ENCODE assay signal across 9 cellular contexts in genomic region chr10:88108115-88108610, GRCh38.
DNase-seq lines count a peak whose midpoint lies in the region; ATAC-seq, FAIRE-seq and TF ChIP-seq lines count a peak whose summit lies in the region.
"Had no signal": no experiment of that assay in that cellular context is flagged by ENCODE, and none has a peak within 500 bp of the region (broad histone marks: within the 10 kb centered on the region; RNA-seq: fewer than 3 reads in every experiment).

No MANE protein-coding gene starts in this region.

- TF ChIP-seq CTCF in CD14-positive monocyte (IDR thresholded peaks at IDR 0.05) (peak; percentile 40), HL-60 (IDR thresholded peaks at IDR 0.05; ENCODE audit: insufficient read depth, low read length) (peak; percentile 28), astrocyte (IDR thresholded peaks at IDR 0.05; ENCODE audit: insufficient read depth, low read depth, low read length) (no peak)
- TF ChIP-seq CTCF in CD8-positive, alpha-beta T cell (IDR thresholded peaks at IDR 0.05), result no peak

- H2AFZ ChIP-seq in astrocyte (ENCODE audit: low read depth, low read length), result no peak overlapping the region

- no peak overlapping the region for H3K4me3 ChIP-seq in HL-60 (replicated peaks; ENCODE audit: insufficient read depth, low read length)
- no peak overlapping the region for H3K4me3 ChIP-seq in astrocyte (ENCODE audit: insufficient read depth, low read depth, low read length)
- no peak overlapping the region for H3K4me3 ChIP-seq in CD8-positive, alpha-beta T cell (ENCODE audit: low read depth, low read length)

- H3K9me3 Mint-ChIP-seq in CD14-positive monocyte, result peaks cover 0 to 1% (median 0%) of the 10 kb centered on the region in 7 donors
- no peaks in the 10 kb centered on the region for H3K9me3 Mint-ChIP-seq in astrocyte (ENCODE audit: unreplicated experiment)
- no peaks in the 10 kb centered on the region for H3K9me3 Mint-ChIP-seq in CD8-positive, alpha-beta T cell

- no peaks in the 10 kb centered on the region for H3K9me3 ChIP-seq in astrocyte (ENCODE audit: insufficient read depth, low read depth, low read length)
- no peaks in the 10 kb centered on the region for H3K9me3 ChIP-seq in CD8-positive, alpha-beta T cell (ENCODE audit: low read length)

- ATAC-seq in GM19395 (IDR thresholded peaks at IDR 0.05; ENCODE audit: unreplicated experiment), result peak; percentile 60
- ATAC-seq in CD8-positive, alpha-beta T cell, result no peak
- ATAC-seq: PC-3 had no signal

- H3K4me1 Mint-ChIP-seq in CD14-positive monocyte (peaks cover 74% of the 10 kb centered on the region), astrocyte (ENCODE audit: low read depth, unreplicated experiment) (peaks cover 13% of the 10 kb centered on the region)
- H3K4me1 Mint-ChIP-seq in CD8-positive, alpha-beta T cell (ENCODE audit: low read depth), result peaks cover 10% of the 10 kb centered on the region

- H3K27me3 ChIP-seq in HL-60 (ENCODE audit: insufficient read depth, poor library complexity, severe bottlenecking), result no peaks in the 10 kb centered on the region
- H3K27me3 ChIP-seq in astrocyte (ENCODE audit: insufficient read depth, low read length), result no peaks in the 10 kb centered on the region
- H3K27me3 ChIP-seq in CD8-positive, alpha-beta T cell (ENCODE audit: insufficient read depth, low read length), result no peaks in the 10 kb centered on the region

- peaks cover 10% of the 10 kb centered on the region for H3K4me1 ChIP-seq in astrocyte (ENCODE audit: insufficient read depth, low read length)
- H3K4me1 ChIP-seq in CD8-positive, alpha-beta T cell (ENCODE audit: insufficient read depth, low read length), result no peaks in the 10 kb centered on the region

- POLR2A ChIA-PET in CD8-positive, alpha-beta T cell (lab: Charles Lee), result interaction anchor here (0.6 to 0.8 kb wide), 2 partner anchors 13 to 240 kb away, joined by 3 read pairs; no protein-coding TSS in a partner anchor

- FAIRE-seq in astrocyte (lab: Jason Lieb, UNC), result no peak

- DNase-seq in CD14-positive monocyte (ENCODE audit: low spot score) (peak; percentile 64), HL-60 (ENCODE audit: low read depth in 1 of 2, low spot score in 1 of 2) (peak; percentile 93 to 96), astrocyte (ENCODE audit: low read depth) (no peak), H4 (ENCODE audit: low spot score) (no peak), kidney tubule cell (ENCODE audit: low spot score) (no peak), cortex of kidney (lab: John Stamatoyannopoulos, UW) (no peak)
- DNase-seq in CD8-positive, alpha-beta T cell, result no peak
- DNase-seq: PC-3 had no signal

- intact Hi-C loops in CD14-positive monocyte (cut with micrococcal nuclease), result loop anchor here (5.0 kb wide), 2 partner anchors 36 to 41 kb away; no protein-coding TSS in a partner anchor
- intact Hi-C loops in CD8-positive, alpha-beta T cell (cut with DNase I, micrococcal nuclease), result loop anchor here in 1 of 2 experiments (5.0 kb wide), 1 partner anchor 106 kb away; no protein-coding TSS in a partner anchor

- H3K79me2 ChIP-seq in astrocyte (ENCODE audit: insufficient read depth, low read length), result no peaks in the 10 kb centered on the region

- H3K27ac Mint-ChIP-seq in CD14-positive monocyte (peak overlapping the region; percentile 85 to 94 (median 89)), astrocyte (ENCODE audit: unreplicated experiment) (peak overlapping the region; percentile 79)
- H3K27ac Mint-ChIP-seq in CD8-positive, alpha-beta T cell, result no peak overlapping the region

- H4K20me1 ChIP-seq in astrocyte (ENCODE audit: insufficient read depth, low read length), result no peaks in the 10 kb centered on the region

- H3K4me3 Mint-ChIP-seq in CD14-positive monocyte (peak overlapping the region in 1 of 2 donors; percentile 76), astrocyte (ENCODE audit: unreplicated experiment) (no peak overlapping the region)
- no peak overlapping the region for H3K4me3 Mint-ChIP-seq in CD8-positive, alpha-beta T cell

- H3K36me3 ChIP-seq in astrocyte (ENCODE audit: insufficient read depth, low read length), result no peaks in the 10 kb centered on the region
- no peaks in the 10 kb centered on the region for H3K36me3 ChIP-seq in CD8-positive, alpha-beta T cell (ENCODE audit: insufficient read depth, low read length)

- CTCF ChIA-PET in CD8-positive, alpha-beta T cell (lab: Charles Lee), result interaction anchor here (1.5 to 1.9 kb wide), 2 partner anchors 17 to 281 kb away, joined by 5 to 6 read pairs; no protein-coding TSS in a partner anchor

- H3K36me3 Mint-ChIP-seq in CD14-positive monocyte, result peaks cover 0 to 1% of the 10 kb centered on the region in 2 donors
- H3K36me3 Mint-ChIP-seq in astrocyte (ENCODE audit: low read depth, unreplicated experiment), result no peaks in the 10 kb centered on the region
- no peaks in the 10 kb centered on the region for H3K36me3 Mint-ChIP-seq in CD8-positive, alpha-beta T cell

- no peak overlapping the region for H3K9ac ChIP-seq in astrocyte (ENCODE audit: low read length)

- H3K27ac ChIP-seq in HL-60 (replicated peaks) (peak overlapping the region; percentile 78), astrocyte (ENCODE audit: low read depth, low read length) (no peak overlapping the region)
- H3K27ac ChIP-seq in CD8-positive, alpha-beta T cell (ENCODE audit: low read depth, low read length), result no peak overlapping the region

- H3K27me3 Mint-ChIP-seq in CD14-positive monocyte (ENCODE audit: low read depth in 3 of 3), result peaks cover 0 to 1% (median 0%) of the 10 kb centered on the region in 3 donors
- no peaks in the 10 kb centered on the region for H3K27me3 Mint-ChIP-seq in astrocyte (ENCODE audit: low read depth, unreplicated experiment)
- no peaks in the 10 kb centered on the region for H3K27me3 Mint-ChIP-seq in CD8-positive, alpha-beta T cell (ENCODE audit: low read depth)

- H3K4me2 ChIP-seq in astrocyte (ENCODE audit: low read length), result no peak overlapping the region

Comparison
In these comparisons a context has a peak if more than half of its experiments do, and no peak if none do; other contexts are left out.
1. DNase-seq: peak in CD14-positive monocyte (single experiment) and HL-60 (2 of 2); none in astrocyte (single experiment), H4 (single experiment), kidney tubule cell (single experiment), cortex of kidney (single experiment) and CD8-positive, alpha-beta T cell (0 of 7).
2. CTCF ChIP-seq: peak in CD14-positive monocyte (single experiment) and HL-60 (single experiment); none in astrocyte (single experiment) and CD8-positive, alpha-beta T cell (single experiment).